In genomic region chr1:180532854-180533253, GRCh38 we compare ENCODE assay signal across 14 cellular contexts. TPM values are rescaled to one million over a fixed set of nuclear protein-coding genes. Genes with fewer than 3 reads are reported as not detected.
DNase-seq lines count a peak whose midpoint lies in the region; ATAC-seq, FAIRE-seq and TF ChIP-seq lines count a peak whose summit lies in the region.
"Had no signal": no experiment of that assay in that cellular context is flagged by ENCODE, and none has a peak within 500 bp of the region (broad histone marks: within the 10 kb centered on the region; RNA-seq: fewer than 3 reads in every experiment).

No MANE protein-coding gene starts in this region.

- DNase-seq in SK-N-SH (no peak), HCT116 (ENCODE audit: low read depth, low spot score) (no peak), K562 (ENCODE audit: extremely low read depth in 1 of 4, low spot score in 3 of 4) (no peak), OCI-M2 (lab: John Stamatoyannopoulos, UW; ENCODE audit: unreplicated experiment) (no peak), SW480 (ENCODE audit: low spot score) (no peak)
- DNase-seq in activated CD4-positive, alpha-beta T cell treated with anti-CD3 and anti-CD28 coated beads for 36 hours, result no peak
- DNase-seq: GF-D8 had no signal

- RAD21 ChIA-PET in HCT116 (lab: Charles Lee; ENCODE audit: low non-redundant PET in 1 of 2, low total read pairs in 2 of 2, uncharacterized antibody in 2 of 2, unreplicated experiment in 2 of 2), result interaction anchor here in 1 of 2 experiments (1.4 kb wide), 1 partner anchor 328 kb away, joined by 3 read pairs; no protein-coding TSS in a partner anchor

- H3K4me1 Mint-ChIP-seq in activated CD4-positive, alpha-beta T cell treated with anti-CD3 and anti-CD28 coated beads for 36 hours, result no peaks in the 10 kb centered on the region
- H3K4me1 Mint-ChIP-seq: CD14-positive monocyte had no signal

- no peaks in the 10 kb centered on the region for H3K9me3 Mint-ChIP-seq in activated CD4-positive, alpha-beta T cell treated with anti-CD3 and anti-CD28 coated beads for 36 hours (ENCODE audit: low read depth)
- H3K9me3 Mint-ChIP-seq: CD14-positive monocyte had no signal

- H3K79me2 ChIP-seq in SK-N-SH (ENCODE audit: insufficient read depth), result no peaks in the 10 kb centered on the region
- no peaks in the 10 kb centered on the region for H3K79me2 ChIP-seq in HCT116 (ENCODE audit: insufficient read depth, low read length)
- no peaks in the 10 kb centered on the region for H3K79me2 ChIP-seq in K562 (ENCODE audit: control insufficient read depth, insufficient read depth, low read length)

- peak overlapping the region; percentile 45; the same call in 1 of the 2 replicates for H2AFZ ChIP-seq in SK-N-SH (ENCODE audit: low read depth)
- peak overlapping the region; percentile 100 for H2AFZ ChIP-seq in HCT116 (ENCODE audit: low read depth, low read length, poor library complexity, severe bottlenecking)
- H2AFZ ChIP-seq in K562 (ENCODE audit: low read depth, low read length), result peak overlapping the region; percentile 73
- H2AFZ ChIP-seq in neuron (ENCODE audit: low read depth, low read length), result peak overlapping the region; percentile 37

- H3K4me3 ChIP-seq in SK-N-SH (ENCODE audit: low read depth in 2 of 2, low read length in 1 of 2) (no peak overlapping the region), HCT116 (replicated peaks in 1 of 2; ENCODE audit: low read depth in 1 of 2, low read length in 2 of 2) (no peak overlapping the region), K562 (no peak overlapping the region), neuron (ENCODE audit: low read length) (no peak overlapping the region)
- H3K4me3 ChIP-seq: HAP-1, SJSA1 had no signal

- BruUV-seq in HCT116 (replicated peaks; lab: Mats Ljungman, UMichigan) (no TSS peak), K562 (replicated peaks; lab: Mats Ljungman, UMichigan) (no TSS peak)

- H3K36me3 ChIP-seq in SK-N-SH (replicated peaks in 1 of 2; ENCODE audit: control insufficient read depth in 1 of 2, insufficient read depth in 2 of 2, low read length in 1 of 2) (no peaks in the 10 kb centered on the region), HCT116 (ENCODE audit: control insufficient read depth in 1 of 2, insufficient read depth in 2 of 2, low read length in 2 of 2) (no peaks in the 10 kb centered on the region), K562 (ENCODE audit: control insufficient read depth, insufficient read depth, low read length) (no peaks in the 10 kb centered on the region), neuron (ENCODE audit: insufficient read depth, low read length) (no peaks in the 10 kb centered on the region)
- H3K36me3 ChIP-seq: HAP-1, SJSA1 had no signal

- in situ Hi-C loops in K562 (cut with MboI), result no loop called here

- H3K27me3 ChIP-seq in SK-N-SH (ENCODE audit: insufficient read depth), result no peaks in the 10 kb centered on the region
- H3K27me3 ChIP-seq in HCT116 (ENCODE audit: insufficient read depth, low read length), result no peaks in the 10 kb centered on the region
- no peaks in the 10 kb centered on the region for H3K27me3 ChIP-seq in K562 (ENCODE audit: control insufficient read depth in 2 of 2, insufficient read depth in 2 of 2, low read length in 2 of 2)
- H3K27me3 ChIP-seq in neuron (ENCODE audit: insufficient read depth, low read length), result no peaks in the 10 kb centered on the region
- H3K27me3 ChIP-seq: SJSA1 had no signal

- H3K9ac ChIP-seq in SK-N-SH (no peak overlapping the region), HCT116 (ENCODE audit: low read length) (no peak overlapping the region), K562 (ENCODE audit: insufficient read depth in 1 of 2, low read depth in 2 of 2, low read length in 2 of 2) (no peak overlapping the region; a peak in 1 of 4 replicates)

- no peak for ATAC-seq in SK-N-SH treated with all-trans-retinoic acid at 6 μM for 48 hours
- no peak for ATAC-seq in HCT116
- ATAC-seq in K562, result peak; percentile 51
- ATAC-seq in activated CD4-positive, alpha-beta T cell treated with anti-CD3 and anti-CD28 coated beads for 36 hours, result no peak

- H3K4me1 ChIP-seq in SK-N-SH (ENCODE audit: control insufficient read depth in 1 of 2, insufficient read depth in 2 of 2, low read depth in 1 of 2, low read length in 1 of 2), result peaks cover 0 to 11% of the 10 kb centered on the region in 2 experiments; a peak in 2 of 4 replicates
- 0 out of 4 replicates have a peak, but pooled peaks cover 0 to 5% of the 10 kb centered on the region in 2 experiments for H3K4me1 ChIP-seq in HCT116 (ENCODE audit: control insufficient read depth in 1 of 2, insufficient read depth in 2 of 2, low read length in 2 of 2)
- H3K4me1 ChIP-seq in K562 (replicated peaks in 1 of 2; ENCODE audit: control insufficient read depth in 2 of 2, insufficient read depth in 2 of 2, low read length in 2 of 2), result peaks cover 0 to 10% of the 10 kb centered on the region in 2 experiments; a peak in 2 of 5 replicates
- peaks cover 5% of the 10 kb centered on the region for H3K4me1 ChIP-seq in neuron (ENCODE audit: insufficient read depth, low read length)

- intact Hi-C loops in HCT116 (cut with micrococcal nuclease), result loop anchor here (2.0 to 5.0 kb wide), 5 partner anchors 99 to 634 kb away; partner anchors contain the start of gene XPR1
- intact Hi-C loops in K562 (cut with micrococcal nuclease), result loop anchor here (1.0 to 2.0 kb wide), 5 partner anchors 16 to 327 kb away; partner anchors contain the start of gene XPR1
- intact Hi-C loops in activated CD4-positive, alpha-beta T cell treated with anti-CD3 and anti-CD28 coated beads for 36 hours (cut with DNase I, micrococcal nuclease), result loop anchor here (1.0 to 5.0 kb wide), 5 partner anchors 99 to 633 kb away; partner anchors contain the start of gene XPR1 (in 2 of the 2)

- H3K9me2 ChIP-seq in SK-N-SH, result no peaks in the 10 kb centered on the region
- H3K9me2 ChIP-seq in HCT116 (ENCODE audit: insufficient read depth), result no peaks in the 10 kb centered on the region

- H3K4me2 ChIP-seq in SK-N-SH, result no peak overlapping the region
- H3K4me2 ChIP-seq in HCT116 (ENCODE audit: low read length), result no peak overlapping the region
- H3K4me2 ChIP-seq in K562 (ENCODE audit: insufficient read depth, low read length), result no peak overlapping the region

- peaks cover 4% of the 10 kb centered on the region for H3K27me3 Mint-ChIP-seq in activated CD4-positive, alpha-beta T cell treated with anti-CD3 and anti-CD28 coated beads for 36 hours

- H3K4me3 Mint-ChIP-seq in activated CD4-positive, alpha-beta T cell treated with anti-CD3 and anti-CD28 coated beads for 36 hours, result no peak overlapping the region
- H3K4me3 Mint-ChIP-seq: CD14-positive monocyte had no signal

- POLR2A ChIA-PET in SK-N-SH (lab: Yijun Ruan, JAX), result no interaction called here
- POLR2A ChIA-PET in HCT116 (lab: Charles Lee), result no interaction called here
- POLR2A ChIA-PET in K562 (lab: Yijun Ruan, JAX), result no interaction called here
- POLR2A ChIA-PET in activated CD4-positive, alpha-beta T cell treated with anti-CD3 and anti-CD28 coated beads for 36 hours (lab: Charles Lee), result interaction anchor here (0.5 kb wide), 1 partner anchor 343 kb away, joined by 4 read pairs; no protein-coding TSS in a partner anchor

- no peaks in the 10 kb centered on the region for H4K20me1 ChIP-seq in SK-N-SH (ENCODE audit: insufficient read depth)
- H4K20me1 ChIP-seq in HCT116 (ENCODE audit: insufficient read depth), result no peaks in the 10 kb centered on the region
- no peaks in the 10 kb centered on the region for H4K20me1 ChIP-seq in K562 (replicated peaks; ENCODE audit: control insufficient read depth, insufficient read depth, low read length)

- FAIRE-seq in K562 (lab: Jason Lieb, UNC), result no peak

- no peaks in the 10 kb centered on the region for H3K9me3 ChIP-seq in SK-N-SH
- no peaks in the 10 kb centered on the region for H3K9me3 ChIP-seq in HCT116 (ENCODE audit: control insufficient read depth in 1 of 2, insufficient read depth in 1 of 2, low read depth in 1 of 2, low read length in 2 of 2)
- no peaks in the 10 kb centered on the region for H3K9me3 ChIP-seq in K562 (replicated peaks; ENCODE audit: control insufficient read depth, insufficient read depth, low read depth, low read length)
- no peaks in the 10 kb centered on the region for H3K9me3 ChIP-seq in neuron (ENCODE audit: low read length)
- H3K9me3 ChIP-seq: HAP-1, SJSA1 had no signal

- no peaks in the 10 kb centered on the region for H3K36me3 Mint-ChIP-seq in activated CD4-positive, alpha-beta T cell treated with anti-CD3 and anti-CD28 coated beads for 36 hours (ENCODE audit: low read depth)
- H3K36me3 Mint-ChIP-seq: CD14-positive monocyte had no signal

- no peak for TF ChIP-seq CTCF in SK-N-SH (IDR thresholded peaks at IDR 0.05)
- TF ChIP-seq CTCF in HCT116 (IDR thresholded peaks at IDR 0.05 in 2 of 3, conservative IDR thresholded peaks at IDR 0.05 in 1 of 3; ENCODE audit: borderline replicate concordance in 1 of 3, insufficient read depth in 1 of 3, low read depth in 2 of 3, low read length in 2 of 3), result no peak
- TF ChIP-seq CTCF in K562 (IDR thresholded peaks at IDR 0.05 in 2 of 3, conservative IDR thresholded peaks at IDR 0.05 in 1 of 3; ENCODE audit: insufficient read depth in 2 of 3, low read depth in 1 of 3, low read length in 3 of 3), result no peak

- TF ChIP-seq RAD21 in SK-N-SH (IDR thresholded peaks at IDR 0.05; ENCODE audit: low read length) (no peak), HCT116 (IDR thresholded peaks at IDR 0.05; ENCODE audit: low read depth) (no peak), K562 (CRISPR knock-in tag; conservative IDR thresholded peaks at IDR 0.05 in 1 of 2, IDR thresholded peaks at IDR 0.05 in 1 of 2) (no peak)

- H3K9me1 ChIP-seq in K562 (ENCODE audit: control insufficient read depth, insufficient read depth, low read length), result no peaks in the 10 kb centered on the region

- 92% methylated on average over 3 of the region's 5 CpGs for WGBS in SK-N-SH (ENCODE audit: low lambda C conversion rate)
- 62% methylated on average over 5 of the region's 5 CpGs for WGBS in K562 (ENCODE audit: insufficient coverage, low coverage, missing lambda C conversion rate)

- TF ChIP-seq EP300 in SK-N-SH (IDR thresholded peaks at IDR 0.05; ENCODE audit: borderline replicate concordance in 1 of 2, low read depth in 1 of 2, low read length in 1 of 2) (no peak), K562 (IDR thresholded peaks at IDR 0.05; ENCODE audit: low read length) (no peak)

- CTCF ChIA-PET in SK-N-SH (lab: Yijun Ruan, JAX) (interaction anchor here (0.6 to 13.0 kb wide), 19 partner anchors 10 to 633 kb away, joined by 3 to 213 read pairs (median 3); no protein-coding TSS in a partner anchor), HCT116 (lab: Charles Lee) (interaction anchor here (1.4 to 2.8 kb wide), 2 partner anchors 330 to 349 kb away, joined by 4 to 18 read pairs; no protein-coding TSS in a partner anchor), K562 (lab: Yijun Ruan, JAX; ENCODE audit: low intra/inter-chr PET ratio) (interaction anchor here (1.1 to 4.0 kb wide), 2 partner anchors 17 to 331 kb away, joined by 3 to 54 read pairs; no protein-coding TSS in a partner anchor)
- CTCF ChIA-PET in activated CD4-positive, alpha-beta T cell treated with anti-CD3 and anti-CD28 coated beads for 36 hours (lab: Charles Lee), result interaction anchor here (0.6 to 12.2 kb wide), 14 partner anchors 8 to 633 kb away, joined by 3 to 148 read pairs (median 3); no protein-coding TSS in a partner anchor

- no peak overlapping the region for H3K27ac Mint-ChIP-seq in activated CD4-positive, alpha-beta T cell treated with anti-CD3 and anti-CD28 coated beads for 36 hours

- TF ChIP-seq POLR2A in HCT116 (IDR thresholded peaks at IDR 0.05; ENCODE audit: borderline replicate concordance, extremely low read depth, insufficient read depth, insufficient read length) (no peak), K562 (conservative IDR thresholded peaks at IDR 0.05) (no peak)

- no peaks in the 10 kb centered on the region for H3F3A ChIP-seq in SK-N-SH (replicated peaks; ENCODE audit: insufficient read depth)

- H3K27ac ChIP-seq in SK-N-SH (ENCODE audit: low read depth in 2 of 2, low read length in 1 of 2) (no peak overlapping the region), HCT116 (ENCODE audit: low read depth, low read length) (no peak overlapping the region), K562 (ENCODE audit: extremely low read depth, low read depth, low read length) (no peak overlapping the region)
- H3K27ac ChIP-seq: SJSA1 had no signal

RNA-seq across cellular contexts. Expression of gene OVAAL, which starts 25.9 kb away (rescaled TPM):
- polyA plus RNA-seq in SK-N-SH (2012; rRNA removed) (not detected in 2 replicates), K562 (2011; rRNA removed) (0.04 and 0.08 TPM in 2 replicates), K562 (2014; fragmentation: Illumina TruSeq; extraction: Trizol) (0.14 and 0.18 TPM in 2 replicates), K562 (2014; fragmentation: Nextera tagmentation; extraction: Ambion mirVana) (under 1 TPM in 1 of 2 experiments, not detected in 1; 0.04 TPM), K562 (2014; rRNA removed) (0.18 TPM in 1 of 2 replicates, not detected in the other)
- not detected in 2 replicates for polyA plus RNA-seq in SK-N-SH (2012; cell fraction: cytosol; rRNA removed)
- polyA plus RNA-seq in SK-N-SH (2012; cell fraction: nucleus; rRNA removed), result 0.05 TPM in 1 of 2 replicates, not detected in the other
- total RNA-seq in HCT116 (2021; ENCODE audit: unreplicated experiment) (not detected), K562 (2014; rRNA removed) (0.18 TPM in 1 of 2 replicates, not detected in the other), K562 (2014; rRNA removed; fragmentation: Illumina TruSeq; extraction: Trizol) (0.07 and 0.16 TPM in 2 replicates), K562 (2015; rRNA removed; fragmentation: Illumina TruSeq; extraction: Trizol) (not detected in 2 replicates), K562 (2021) (not detected in 2 replicates)
- polyA plus RNA-seq in HCT116 (2012), result not detected in 2 replicates
- not detected in 2 replicates for total RNA-seq in K562 (2011; cell fraction: chromatin; rRNA removed; ENCODE audit: low replicate concordance)
- total RNA-seq in K562 (2011; cell fraction: nucleolus; rRNA removed), result not detected in 2 replicates
- not detected in 2 replicates for total RNA-seq in K562 (2011; cell fraction: nucleoplasm; rRNA removed)
- 0.09 TPM in 1 of 2 replicates, not detected in the other for polyA plus RNA-seq in K562 (2011; cell fraction: cytosol; rRNA removed)
- polyA plus RNA-seq in K562 (2011; cell fraction: nucleus; rRNA removed), result not detected in 2 replicates
- 0.06 TPM in 1 of 2 replicates, not detected in the other for polyA plus RNA-seq in K562 (2012)
- not detected in 2 replicates for polyA minus RNA-seq in K562 (2011; rRNA and poly(A)+ RNA removed)
- not detected in 2 replicates for polyA minus RNA-seq in K562 (2011; cell fraction: cytosol; rRNA and poly(A)+ RNA removed)
- not detected in 2 replicates for polyA minus RNA-seq in K562 (2011; cell fraction: nucleus; rRNA and poly(A)+ RNA removed)
- total RNA-seq in activated CD4-positive, alpha-beta T cell treated with anti-CD3 and anti-CD28 coated beads for 36 hours, result not detected
- total RNA-seq: A172, NCI-H460, SJSA1 had no signal
- polyA plus RNA-seq: CD14-positive monocyte had no signal

RNA-seq across cellular contexts. Expression of gene ACBD6, which starts 30.5 kb away (rescaled TPM):
- polyA plus RNA-seq in SK-N-SH (2012; rRNA removed) (60.9 and 65.2 TPM in 2 replicates), K562 (2011; rRNA removed) (74.2 and 77.7 TPM in 2 replicates), K562 (2014; fragmentation: Illumina TruSeq; extraction: Trizol) (61.9 and 70.4 TPM in 2 replicates), K562 (2014; fragmentation: Nextera tagmentation; extraction: Ambion mirVana) (10 to 100 TPM; 16.9 to 27.1 TPM), K562 (2014; rRNA removed) (83.4 and 85.7 TPM in 2 replicates)
- 52.0 and 56.0 TPM in 2 replicates for polyA plus RNA-seq in SK-N-SH (2012; cell fraction: cytosol; rRNA removed)
- 124 and 135 TPM in 2 replicates for polyA plus RNA-seq in SK-N-SH (2012; cell fraction: nucleus; rRNA removed)
- total RNA-seq in HCT116 (2021; ENCODE audit: unreplicated experiment) (43.2 TPM), K562 (2014; rRNA removed) (96.7 and 100 TPM in 2 replicates), K562 (2014; rRNA removed; fragmentation: Illumina TruSeq; extraction: Trizol) (90.0 and 94.3 TPM in 2 replicates), K562 (2015; rRNA removed; fragmentation: Illumina TruSeq; extraction: Trizol) (107 and 109 TPM in 2 replicates), K562 (2021) (67.7 and 69.8 TPM in 2 replicates)
- 49.7 and 54.4 TPM in 2 replicates for polyA plus RNA-seq in HCT116 (2012)
- total RNA-seq in K562 (2011; cell fraction: chromatin; rRNA removed; ENCODE audit: low replicate concordance), result 131 and 137 TPM in 2 replicates
- total RNA-seq in K562 (2011; cell fraction: nucleolus; rRNA removed), result 44.4 and 57.6 TPM in 2 replicates
- 97.7 and 139 TPM in 2 replicates for total RNA-seq in K562 (2011; cell fraction: nucleoplasm; rRNA removed)
- polyA plus RNA-seq in K562 (2011; cell fraction: cytosol; rRNA removed), result 57.4 and 72.2 TPM in 2 replicates
- polyA plus RNA-seq in K562 (2011; cell fraction: nucleus; rRNA removed), result 122 and 155 TPM in 2 replicates
- polyA plus RNA-seq in K562 (2012), result 96.5 and 113 TPM in 2 replicates
- polyA minus RNA-seq in K562 (2011; rRNA and poly(A)+ RNA removed), result 135 and 141 TPM in 2 replicates
- polyA minus RNA-seq in K562 (2011; cell fraction: cytosol; rRNA and poly(A)+ RNA removed), result 44.7 and 45.5 TPM in 2 replicates
- 45.8 and 86.9 TPM in 2 replicates for polyA minus RNA-seq in K562 (2011; cell fraction: nucleus; rRNA and poly(A)+ RNA removed)
- total RNA-seq in activated CD4-positive, alpha-beta T cell treated with anti-CD3 and anti-CD28 coated beads for 36 hours, result 10 to 100 TPM; 45.6 to 46.8 TPM

Comparison
In these comparisons a context has a peak if more than half of its experiments do, and no peak if none do; other contexts are left out.
1. H2AFZ ChIP-seq: peak in every context shown above with its lines; median percentile 100 in HCT116; 73 in K562; 45 in SK-N-SH; 37 in neuron.